In genomic region chr1:27306892-27307850, GRCh38 we compare ENCODE assay signal across 1 cellular context.
TF ChIP-seq lines count a peak whose summit lies in the region.

No MANE protein-coding gene starts in this region.

TF ChIP-seq in HEK293, 187 proteins besides CTCF, POLR2A, EP300 and RAD21 (continued from another document):
- TF ChIP-seq ZNF398 (tag by site-specific recombination; IDR thresholded peaks at IDR 0.05), result peak; percentile 95
- no peak for TF ChIP-seq ZNF677 (tag by site-specific recombination; IDR thresholded peaks at IDR 0.05)
- TF ChIP-seq ZNF311 (tag by site-specific recombination; IDR thresholded peaks at IDR 0.05; ENCODE audit: borderline replicate concordance), result no peak
- TF ChIP-seq KLF9 (tag by site-specific recombination; IDR thresholded peaks at IDR 0.05; ENCODE audit: low read depth), result no peak
- no peak for TF ChIP-seq PRDM1 (tag by site-specific recombination; IDR thresholded peaks at IDR 0.05)
- TF ChIP-seq WT1 (tag by site-specific recombination; IDR thresholded peaks at IDR 0.05), result peak; percentile 76
- TF ChIP-seq ZNF785 (tag by site-specific recombination; IDR thresholded peaks at IDR 0.05), result no peak
- peak; percentile 21; the same call in 1 of the 2 replicates for TF ChIP-seq SP7 (tag by site-specific recombination; IDR thresholded peaks at IDR 0.05)
- TF ChIP-seq ZSCAN23 (tag by site-specific recombination; IDR thresholded peaks at IDR 0.05), result no peak
- TF ChIP-seq ZNF830 (tag by site-specific recombination; IDR thresholded peaks at IDR 0.05; ENCODE audit: low read depth), result no peak
- no peak for TF ChIP-seq ZBTB20 (tag by site-specific recombination; IDR thresholded peaks at IDR 0.05)
- peak; percentile 62 for TF ChIP-seq ZIC2 (tag by site-specific recombination; IDR thresholded peaks at IDR 0.05)
- TF ChIP-seq ZNF133 (tag by site-specific recombination; IDR thresholded peaks at IDR 0.05), result no peak
TF ChIP-seq in HEK293: peak in this region for 9.
